ENCODE assay signal across 10 cellular contexts in the genomic region with DNA sequence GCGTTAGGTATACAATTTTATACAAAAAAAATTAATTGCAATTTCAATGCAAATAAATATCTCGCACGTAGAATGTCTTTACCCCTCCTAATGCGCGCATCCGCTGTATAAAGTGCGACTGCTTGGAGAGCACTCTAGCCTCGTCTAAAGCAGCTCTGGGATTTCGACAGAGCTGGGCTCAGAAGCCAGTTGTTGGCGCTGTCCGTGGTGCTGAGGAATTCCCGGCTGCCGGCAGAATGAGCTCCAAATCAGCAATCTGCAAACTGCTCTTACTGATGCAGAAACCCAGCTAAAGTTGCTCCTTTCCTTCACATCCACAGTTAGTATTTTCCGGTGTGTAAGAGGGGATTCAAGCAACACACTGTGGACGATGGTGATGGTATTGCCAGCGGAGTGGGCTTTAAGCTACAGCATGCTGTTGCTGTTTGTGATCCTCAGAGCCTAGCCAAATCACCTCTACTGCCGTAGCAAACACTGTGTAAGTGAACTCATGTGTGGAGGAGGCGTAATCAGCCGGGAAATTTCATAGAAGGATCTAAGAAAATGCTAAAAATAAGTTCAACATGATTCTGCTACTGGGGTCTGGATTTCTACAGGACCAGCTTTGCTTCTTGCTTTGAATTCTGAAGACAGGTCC. TPM values are rescaled to one million over a fixed set of nuclear protein-coding genes. Genes with fewer than 3 reads are reported as not detected.
A peak's percentile ranks its signal among the peaks of the same experiment; 100 is the strongest.
DNase-seq lines count a peak whose midpoint lies in the region; ATAC-seq, FAIRE-seq and TF ChIP-seq lines count a peak whose summit lies in the region.
"Had no signal": no experiment of that assay in that cellular context is flagged by ENCODE, and none has a peak within 500 bp of the region (broad histone marks: within the 10 kb centered on the region; RNA-seq: fewer than 3 reads in every experiment).

Gene VWC2L, plus strand, starts transcription at position 137 of the 637 bp plus-strand sequence. CDS start 3,140 bp downstream, outside the sequence.

- H3K4me2 ChIP-seq in K562 (ENCODE audit: insufficient read depth, low read length): no peak within 1 kb of the TSS

- intact Hi-C loops in K562 (cut with micrococcal nuclease): no loop called here

- TF ChIP-seq POLR2A in K562 (conservative IDR thresholded peaks at IDR 0.05): no peak

- in situ Hi-C loops in K562 (cut with MboI): no loop called here

- no peak for TF ChIP-seq EP300 in K562 (IDR thresholded peaks at IDR 0.05; ENCODE audit: low read length)

- H2AFZ ChIP-seq in K562 (ENCODE audit: low read depth, low read length): no peak within 1 kb of the TSS

- TF ChIP-seq CTCF in K562 (IDR thresholded peaks at IDR 0.05 in 2 of 3, conservative IDR thresholded peaks at IDR 0.05 in 1 of 3; ENCODE audit: insufficient read depth in 2 of 3, low read depth in 1 of 3, low read length in 3 of 3): no peak

- WGBS in K562 (ENCODE audit: insufficient coverage, low coverage, missing lambda C conversion rate): under 1% methylated on average over 19 of the region's 19 CpGs

- H3K27me3 ChIP-seq in K562 (ENCODE audit: control insufficient read depth in 2 of 2, insufficient read depth in 2 of 2, low read length in 2 of 2) (no peaks in the 10 kb centered on the region), iPS-18a (ENCODE audit: control insufficient read depth, insufficient read depth, low read length) (peaks cover 7% of the 10 kb centered on the region)

- no TSS peak for BruUV-seq in K562 (replicated peaks; lab: Mats Ljungman, UMichigan)

- TF ChIP-seq RAD21 in K562 (CRISPR knock-in tag; conservative IDR thresholded peaks at IDR 0.05 in 1 of 2, IDR thresholded peaks at IDR 0.05 in 1 of 2): no peak

- H3K27ac ChIP-seq in K562 (ENCODE audit: extremely low read depth, low read depth, low read length) (no peak within 1 kb of the TSS), iPS-18a (ENCODE audit: low read length) (no peak within 1 kb of the TSS)

- no peaks in the 10 kb centered on the region for H3K79me2 ChIP-seq in K562 (ENCODE audit: control insufficient read depth, insufficient read depth, low read length)

- CTCF ChIA-PET in K562 (lab: Yijun Ruan, JAX; ENCODE audit: low intra/inter-chr PET ratio): interaction anchor here (0.7 kb wide), 1 partner anchor 591 kb away, joined by 3 read pairs; no protein-coding TSS in a partner anchor

- FAIRE-seq in K562 (lab: Jason Lieb, UNC): no peak

- H3K4me3 ChIP-seq in K562 (no peak within 1 kb of the TSS), iPS-18a (ENCODE audit: low read length) (peak within 1 kb of the TSS; percentile 36)

- H3K9me3 ChIP-seq in K562 (replicated peaks; ENCODE audit: control insufficient read depth, insufficient read depth, low read depth, low read length) (no peaks in the 10 kb centered on the region), iPS-18a (ENCODE audit: control insufficient read depth, low read depth, low read length) (no peaks in the 10 kb centered on the region)

- POLR2A ChIA-PET in K562 (lab: Yijun Ruan, JAX): no interaction called here

- ATAC-seq in K562 (no peak), HG03025 (IDR thresholded peaks at IDR 0.05; ENCODE audit: low FRiP score, unreplicated experiment) (no peak)

- no peak within 1 kb of the TSS for H3K9ac ChIP-seq in K562 (ENCODE audit: insufficient read depth in 1 of 2, low read depth in 2 of 2, low read length in 2 of 2)
- H3K9ac ChIP-seq in iPS-18a (ENCODE audit: low read length): no peak within 1 kb of the TSS

- H3K4me1 ChIP-seq in K562 (replicated peaks in 1 of 2; ENCODE audit: control insufficient read depth in 2 of 2, insufficient read depth in 2 of 2, low read length in 2 of 2) (no peaks in the 10 kb centered on the region), iPS-18a (ENCODE audit: control insufficient read depth, low read depth, low read length) (no peaks in the 10 kb centered on the region)

- peak; percentile 36 for DNase-seq in activated CD4-positive, alpha-beta T cell treated with anti-CD3 and anti-CD28 coated beads for 48 hours
- DNase-seq in activated CD4-positive, alpha-beta T cell treated with anti-CD3 and anti-CD28 coated beads for 4 hours: no peak
- DNase-seq in HS-27A (ENCODE audit: low read depth) (peak; percentile 19), OCI-M1 (lab: John Stamatoyannopoulos, UW) (peak; percentile 68), K562 (ENCODE audit: extremely low read depth in 1 of 4, low spot score in 3 of 4) (peak; percentile 2 to 34 (median 4))
- DNase-seq in stimulated activated CD4-positive, alpha-beta T cell treated with anti-CD3 and anti-CD28 coated beads, Interleukin-15, amount 100 ng/mL, for 24 hours: peak; percentile 37

- no peaks in the 10 kb centered on the region for H4K20me1 ChIP-seq in K562 (replicated peaks; ENCODE audit: control insufficient read depth, insufficient read depth, low read length)

- H3K36me3 ChIP-seq in K562 (ENCODE audit: control insufficient read depth, insufficient read depth, low read length) (no peaks in the 10 kb centered on the region), iPS-18a (ENCODE audit: control insufficient read depth, low read depth, low read length) (no peaks in the 10 kb centered on the region)

- H3K9me1 ChIP-seq in K562 (ENCODE audit: control insufficient read depth, insufficient read depth, low read length): no peaks in the 10 kb centered on the region

TF ChIP-seq in K562, 482 proteins besides CTCF, POLR2A, EP300 and RAD21:
- peak; percentile 92 for TF ChIP-seq REST (CRISPR knock-in tag; IDR thresholded peaks at IDR 0.05; ENCODE audit: low read depth)
- no peak for TF ChIP-seq RAD51 (IDR thresholded peaks at IDR 0.05; ENCODE audit: borderline replicate concordance, low read depth)
- TF ChIP-seq EHMT2 (IDR thresholded peaks at IDR 0.05): peak; percentile 73

RNA-seq across cellular contexts. Expression of gene VWC2L, which starts in this region (rescaled TPM):
- total RNA-seq in K562 (2011; cell fraction: chromatin; rRNA removed; ENCODE audit: low replicate concordance): not detected in 2 replicates
- not detected in 2 replicates for total RNA-seq in K562 (2011; cell fraction: nucleolus; rRNA removed)
- not detected in 2 replicates for total RNA-seq in K562 (2011; cell fraction: nucleoplasm; rRNA removed)
- total RNA-seq in K562 (2014; rRNA removed) (not detected in 2 replicates), K562 (2014; rRNA removed; fragmentation: Illumina TruSeq; extraction: Trizol) (not detected in 2 replicates), K562 (2015; rRNA removed; fragmentation: Illumina TruSeq; extraction: Trizol) (not detected in 2 replicates), K562 (2021) (not detected in 2 replicates)
- polyA plus RNA-seq in K562 (2011; rRNA removed) (not detected in 2 replicates), K562 (2014; fragmentation: Illumina TruSeq; extraction: Trizol) (not detected in 2 replicates), K562 (2014; fragmentation: Nextera tagmentation; extraction: Ambion mirVana) (not detected), K562 (2014; rRNA removed) (not detected in 2 replicates)
- not detected in 2 replicates for polyA plus RNA-seq in K562 (2011; cell fraction: cytosol; rRNA removed)
- not detected in 2 replicates for polyA plus RNA-seq in K562 (2011; cell fraction: nucleus; rRNA removed)
- polyA plus RNA-seq in K562 (2012): 0.03 TPM in 2 replicates
- not detected in 2 replicates for polyA minus RNA-seq in K562 (2011; rRNA and poly(A)+ RNA removed)
- polyA minus RNA-seq in K562 (2011; cell fraction: cytosol; rRNA and poly(A)+ RNA removed): not detected in 2 replicates
- not detected in 2 replicates for polyA minus RNA-seq in K562 (2011; cell fraction: nucleus; rRNA and poly(A)+ RNA removed)
- total RNA-seq: activated CD8-positive, alpha-beta memory T cell treated with anti-CD3 and anti-CD28 coated beads for 36 hours; CD8-positive, alpha-beta memory T cell had no signal
- polyA plus RNA-seq: CD8-positive, alpha-beta memory T cell had no signal

Comparison
In these comparisons a context has a peak if more than half of its experiments do, and no peak if none do; other contexts are left out.
1. DNase-seq: peak in activated CD4-positive, alpha-beta T cell treated with anti-CD3 and anti-CD28 coated beads for 48 hours (single experiment), HS-27A (single experiment), OCI-M1 (single experiment) and stimulated activated CD4-positive, alpha-beta T cell treated with anti-CD3 and anti-CD28 coated beads, Interleukin-15, amount 100 ng/mL, for 24 hours (single experiment); none in activated CD4-positive, alpha-beta T cell treated with anti-CD3 and anti-CD28 coated beads for 4 hours (0 of 2).
2. Peak in DNase-seq in K562; RNA of the gene not detected or under 1 TPM.